24 cellular contexts compared by ENCODE assay signal in the genomic region with DNA sequence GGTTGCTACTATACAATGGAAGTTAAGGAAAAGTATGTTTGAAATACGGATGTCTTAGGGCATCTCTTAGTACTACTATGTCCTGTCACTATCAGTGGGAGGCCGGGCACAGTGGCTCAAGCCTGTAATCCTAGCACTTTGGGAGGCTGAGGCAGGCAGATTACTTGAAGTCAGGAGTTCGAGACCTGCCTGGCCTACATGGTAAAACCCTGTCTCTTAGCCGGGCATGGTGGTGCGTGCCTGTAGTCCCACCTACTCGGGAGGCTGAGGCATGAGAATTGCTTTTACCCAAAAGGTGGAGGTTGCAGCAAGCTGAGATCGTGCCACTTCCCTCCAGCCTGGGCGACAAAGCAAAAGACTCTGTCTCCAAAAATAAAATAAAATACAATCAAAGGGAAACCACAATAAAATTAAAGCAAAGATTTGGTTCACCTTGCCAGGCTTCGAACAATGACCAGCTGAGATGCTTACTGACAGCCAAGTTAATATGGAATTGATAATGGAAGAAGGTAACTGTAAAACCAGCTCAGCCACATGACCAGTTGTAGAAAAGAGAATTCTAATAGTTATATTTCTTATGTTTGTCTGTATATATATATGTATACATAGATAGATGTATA. TPM values are rescaled to one million over a fixed set of nuclear protein-coding genes. Genes with fewer than 3 reads are reported as not detected.
DNase-seq lines count a peak whose midpoint lies in the region; ATAC-seq and TF ChIP-seq lines count a peak whose summit lies in the region.
"Had no signal": no experiment of that assay in that cellular context is flagged by ENCODE, and none has a peak within 500 bp of the region (broad histone marks: within the 10 kb centered on the region; RNA-seq: fewer than 3 reads in every experiment).

No MANE protein-coding gene starts in this region.

- H3K79me2 ChIP-seq in Karpas-422 (ENCODE audit: low read length), result peaks cover 13% of the 10 kb centered on the region

- H3K4me1 Mint-ChIP-seq in neural crest cell, result peaks cover 23% of the 10 kb centered on the region
- peaks cover under 1% of the 10 kb centered on the region for H3K4me1 Mint-ChIP-seq in stimulated activated effector memory CD8-positive, alpha-beta T cell treated with anti-CD3 and anti-CD28 coated beads, Interleukin-12 subunit alpha, Interleukin-12 subunit beta, amount 100 ng/mL, for 72 hours
- no peaks in the 10 kb centered on the region for H3K4me1 Mint-ChIP-seq in activated CD4-positive, alpha-beta T cell treated with anti-CD3 and anti-CD28 coated beads, Interleukin-2, amount 10 ng/mL, durations not matched to agents 7 days and 5 days

- H2AFZ ChIP-seq in Karpas-422 (ENCODE audit: low read length), result no peak overlapping the region

- H4K20me1 ChIP-seq in Karpas-422 (ENCODE audit: insufficient read depth, low read depth, low read length), result peaks cover 29% of the 10 kb centered on the region

- no peak overlapping the region for H3K4me2 ChIP-seq in Karpas-422 (ENCODE audit: low read depth, low read length, poor library complexity, severe bottlenecking)

- H3K27ac ChIP-seq in Karpas-422 (ENCODE audit: low read length) (no peak overlapping the region), adrenal gland (no peak overlapping the region)

- peak; percentile 29 for ATAC-seq in esophagus mucosa
- ATAC-seq in stimulated activated effector memory CD8-positive, alpha-beta T cell treated with anti-CD3 and anti-CD28 coated beads, Interleukin-12 subunit alpha, Interleukin-12 subunit beta, amount 100 ng/mL, for 72 hours, result no peak
- no peak for ATAC-seq in HG03108 (IDR thresholded peaks at IDR 0.05; ENCODE audit: unreplicated experiment)
- ATAC-seq: CD8-positive, alpha-beta T cell; K562; Panc1 had no signal

- peaks cover 45% of the 10 kb centered on the region for H3K36me3 Mint-ChIP-seq in neural crest cell (ENCODE audit: low read depth)
- no peaks in the 10 kb centered on the region for H3K36me3 Mint-ChIP-seq in stimulated activated effector memory CD8-positive, alpha-beta T cell treated with anti-CD3 and anti-CD28 coated beads, Interleukin-12 subunit alpha, Interleukin-12 subunit beta, amount 100 ng/mL, for 72 hours
- no peaks in the 10 kb centered on the region for H3K36me3 Mint-ChIP-seq in activated CD4-positive, alpha-beta T cell treated with anti-CD3 and anti-CD28 coated beads, Interleukin-2, amount 10 ng/mL, durations not matched to agents 7 days and 5 days (ENCODE audit: low read depth)
- H3K36me3 Mint-ChIP-seq: CD8-positive, alpha-beta T cell had no signal

- H3K36me3 ChIP-seq in Karpas-422 (ENCODE audit: insufficient read depth, low read length) (peaks cover 15% of the 10 kb centered on the region), adrenal gland (replicated peaks in 1 of 2) (no peaks in the 10 kb centered on the region)

- no peak for TF ChIP-seq CTCF in neural crest cell (conservative IDR thresholded peaks at IDR 0.05)
- no peak for TF ChIP-seq CTCF in adrenal gland (IDR thresholded peaks at IDR 0.05)

- no peaks in the 10 kb centered on the region for H3K9me3 ChIP-seq in Karpas-422 (ENCODE audit: low read length)
- no peaks in the 10 kb centered on the region for H3K9me3 ChIP-seq in adrenal gland (replicated peaks in 1 of 3)

- intact Hi-C loops in adrenal gland (cut with DNase I), result no loop called here

- no peak overlapping the region for H3K4me3 ChIP-seq in Karpas-422 (ENCODE audit: low read length)
- H3K4me3 ChIP-seq in adrenal gland, result no peak overlapping the region
- H3K4me3 ChIP-seq: K562 had no signal

- peak overlapping the region; percentile 32 for H3K4me3 Mint-ChIP-seq in neural crest cell
- no peak overlapping the region for H3K4me3 Mint-ChIP-seq in stimulated activated effector memory CD8-positive, alpha-beta T cell treated with anti-CD3 and anti-CD28 coated beads, Interleukin-12 subunit alpha, Interleukin-12 subunit beta, amount 100 ng/mL, for 72 hours
- H3K4me3 Mint-ChIP-seq in activated CD4-positive, alpha-beta T cell treated with anti-CD3 and anti-CD28 coated beads, Interleukin-2, amount 10 ng/mL, durations not matched to agents 7 days and 5 days, result no peak overlapping the region
- H3K4me3 Mint-ChIP-seq: CD8-positive, alpha-beta T cell; HFFc6 had no signal

- H3K27ac Mint-ChIP-seq in neural crest cell (ENCODE audit: unreplicated experiment), result no peak overlapping the region
- no peak overlapping the region for H3K27ac Mint-ChIP-seq in stimulated activated effector memory CD8-positive, alpha-beta T cell treated with anti-CD3 and anti-CD28 coated beads, Interleukin-12 subunit alpha, Interleukin-12 subunit beta, amount 100 ng/mL, for 72 hours
- H3K27ac Mint-ChIP-seq in activated CD4-positive, alpha-beta T cell treated with anti-CD3 and anti-CD28 coated beads, Interleukin-2, amount 10 ng/mL, durations not matched to agents 7 days and 5 days, result no peak overlapping the region
- H3K27ac Mint-ChIP-seq: CD8-positive, alpha-beta T cell; HFFc6 had no signal

- no peak for TF ChIP-seq POLR2A in adrenal gland (IDR thresholded peaks at IDR 0.05)

- WGBS in adrenal gland, 4 donors, result 71 to 83% (median 82%) methylated on average over 8 to 9 of the region's 9 CpGs

- H3K4me1 ChIP-seq in Karpas-422 (ENCODE audit: low read length) (peaks cover 15% of the 10 kb centered on the region), adrenal gland (replicated peaks in 1 of 2) (no peaks in the 10 kb centered on the region)

- POLR2A ChIA-PET in activated CD4-positive, alpha-beta T cell treated with anti-CD3 and anti-CD28 coated beads, Interleukin-2, amount 10 ng/mL, durations not matched to agents 7 days and 5 days (lab: Charles Lee), result no interaction called here

- peak; percentile 35 for DNase-seq in ACHN
- peak; percentile 69 for DNase-seq in Karpas-422
- no peak for DNase-seq in neural crest cell (ENCODE audit: low read depth, low spot score)
- DNase-seq in stimulated activated effector memory CD8-positive, alpha-beta T cell treated with anti-CD3 and anti-CD28 coated beads, Interleukin-12 subunit alpha, Interleukin-12 subunit beta, amount 100 ng/mL, for 72 hours (ENCODE audit: low spot score in 2 of 2), result no peak
- DNase-seq in activated CD4-positive, alpha-beta T cell treated with anti-CD3 and anti-CD28 coated beads, Interleukin-2, amount 10 ng/mL, durations not matched to agents 7 days and 5 days, result no peak
- no peak for DNase-seq in adrenal gland
- DNase-seq: 8988T; AML-193; C1 segment of cervical spinal cord; CD8-positive, alpha-beta T cell; GF-D8; H7; HFFc6; NCI-H1092; NCI-H1436; NCI-H187 treated with DMSO at 0.1 percent for 48 hours; NCI-H2107; NCI-H748 treated with DMSO at 0.1 percent for 48 hours; NK-92 treated with Interleukin-12 subunit alpha and Interleukin-12 subunit beta, amount 100 ng/mL, for 24 hours; SIG-M5 had no signal

- no peak overlapping the region for H3K9ac ChIP-seq in Karpas-422 (ENCODE audit: low read length)

- no peaks in the 10 kb centered on the region for H3K9me2 ChIP-seq in Karpas-422 (replicated peaks; ENCODE audit: insufficient read depth, low read length)

- CTCF ChIA-PET in activated CD4-positive, alpha-beta T cell treated with anti-CD3 and anti-CD28 coated beads, Interleukin-2, amount 10 ng/mL, durations not matched to agents 7 days and 5 days (lab: Charles Lee), result no interaction called here

- H3K27me3 ChIP-seq in Karpas-422 (ENCODE audit: low read length) (no peaks in the 10 kb centered on the region), adrenal gland (peaks cover 3% of the 10 kb centered on the region)

- in situ Hi-C loops in ACHN (cut with HindIII; ENCODE audit: low pct_ligation_motif_present, low pct_unique_long_range_greater_than_20kb, low sequenced_read_pairs), result no loop called here

- H3K27me3 Mint-ChIP-seq in neural crest cell (ENCODE audit: low read depth), result peaks cover 9% of the 10 kb centered on the region
- H3K27me3 Mint-ChIP-seq in activated CD4-positive, alpha-beta T cell treated with anti-CD3 and anti-CD28 coated beads, Interleukin-2, amount 10 ng/mL, durations not matched to agents 7 days and 5 days, result peaks cover 30% of the 10 kb centered on the region

- peaks cover 8% of the 10 kb centered on the region for H3K9me3 Mint-ChIP-seq in neural crest cell
- H3K9me3 Mint-ChIP-seq in stimulated activated effector memory CD8-positive, alpha-beta T cell treated with anti-CD3 and anti-CD28 coated beads, Interleukin-12 subunit alpha, Interleukin-12 subunit beta, amount 100 ng/mL, for 72 hours, result no peaks in the 10 kb centered on the region
- no peaks in the 10 kb centered on the region for H3K9me3 Mint-ChIP-seq in activated CD4-positive, alpha-beta T cell treated with anti-CD3 and anti-CD28 coated beads, Interleukin-2, amount 10 ng/mL, durations not matched to agents 7 days and 5 days
- H3K9me3 Mint-ChIP-seq: CD8-positive, alpha-beta T cell; HFFc6 had no signal

RNA-seq across cellular contexts. Expression of a gene that starts 6.5 kb away (rescaled TPM):
- total RNA-seq in Karpas-422 (2014; rRNA removed; shearing (Covaris generic); ENCODE audit: low replicate concordance), result 604 and 1,213 TPM in 2 replicates
- total RNA-seq in esophagus mucosa (1,371 TPM), neural crest cell (333 and 352 TPM in 2 replicates), adrenal gland (10 to 100 TPM in 3 of 8 donors, 1 to 10 TPM in 3, under 1 TPM in 1, not detected in 1; 0.97 to 57.5 (median 4.2) TPM)
- total RNA-seq in activated CD4-positive, alpha-beta T cell treated with anti-CD3 and anti-CD28 coated beads, Interleukin-2, amount 10 ng/mL, durations not matched to agents 7 days and 5 days, result under 1 TPM; 0.22 to 0.31 TPM
- polyA plus RNA-seq in adrenal gland, result 10 to 100 TPM in 2 of 3 donors, 1 to 10 TPM in 1; 8.5 to 47.0 (median 40.4) TPM

RNA-seq across cellular contexts. Expression of a gene that starts 60.0 kb away (rescaled TPM):
- 12.7 and 25.2 TPM in 2 replicates for total RNA-seq in Karpas-422 (2014; rRNA removed; shearing (Covaris generic); ENCODE audit: low replicate concordance)
- total RNA-seq in esophagus mucosa (9.7 TPM), neural crest cell (23.5 and 23.7 TPM in 2 replicates), adrenal gland (10 to 100 TPM; 15.0 to 65.4 (median 31.1) TPM)
- 10 to 100 TPM; 16.6 to 17.8 TPM for total RNA-seq in activated CD4-positive, alpha-beta T cell treated with anti-CD3 and anti-CD28 coated beads, Interleukin-2, amount 10 ng/mL, durations not matched to agents 7 days and 5 days
- 10 to 100 TPM; 69.7 to 95.3 (median 73.5) TPM for polyA plus RNA-seq in adrenal gland

Comparison
In these comparisons a context has a peak if more than half of its experiments do, and no peak if none do; other contexts are left out.
1. DNase-seq: peak in ACHN (single experiment) and Karpas-422 (single experiment); none in neural crest cell (single experiment), stimulated activated effector memory CD8-positive, alpha-beta T cell treated with anti-CD3 and anti-CD28 coated beads, Interleukin-12 subunit alpha, Interleukin-12 subunit beta, amount 100 ng/mL, for 72 hours (0 of 2), activated CD4-positive, alpha-beta T cell treated with anti-CD3 and anti-CD28 coated beads, Interleukin-2, amount 10 ng/mL, durations not matched to agents 7 days and 5 days (single experiment) and adrenal gland (0 of 7).